Comparison of ENCODE assay signal across 8 cellular contexts in genomic region chr22:36325163-36326031, GRCh38.
A peak's percentile ranks its signal among the peaks of the same experiment; 100 is the strongest.
DNase-seq lines count a peak whose midpoint lies in the region; ATAC-seq and TF ChIP-seq lines count a peak whose summit lies in the region.

No MANE protein-coding gene starts in this region.

- intact Hi-C loops in CD8-positive, alpha-beta T cell (cut with DNase I, micrococcal nuclease): no loop called here

- peak in 1 of 7 experiments; percentile 19 for DNase-seq in CD8-positive, alpha-beta T cell
- DNase-seq in activated CD4-positive, alpha-beta memory T cell treated with anti-CD3 and anti-CD28 coated beads, Interleukin-2, amount 10 ng/mL, durations not matched to agents 7 days and 5 days: no peak
- DNase-seq in fibroblast of villous mesenchyme (ENCODE audit: low read depth): peak; percentile 76
- DNase-seq in retinal pigment epithelial cell (ENCODE audit: low read depth): peak; percentile 96
- DNase-seq in NCI-H524 treated with DMSO at 0.1 percent for 48 hours (lab: John Stamatoyannopoulos, UW): no peak
- no peak for DNase-seq in activated CD8-positive, alpha-beta memory T cell treated with anti-CD3 and anti-CD28 coated beads for 24 hours

- H3K36me3 Mint-ChIP-seq in CD8-positive, alpha-beta T cell: peaks cover 92% of the 10 kb centered on the region
- H3K36me3 Mint-ChIP-seq in activated CD4-positive, alpha-beta memory T cell treated with anti-CD3 and anti-CD28 coated beads, Interleukin-2, amount 10 ng/mL, durations not matched to agents 7 days and 5 days (ENCODE audit: low read depth): peaks cover 93% of the 10 kb centered on the region

- no peaks in the 10 kb centered on the region for H3K9me3 ChIP-seq in CD8-positive, alpha-beta T cell (ENCODE audit: low read length)

- no peak overlapping the region for H3K4me3 ChIP-seq in CD8-positive, alpha-beta T cell (ENCODE audit: low read depth, low read length)
- no peak overlapping the region for H3K4me3 ChIP-seq in fibroblast of villous mesenchyme (ENCODE audit: low read depth, low read length)
- H3K4me3 ChIP-seq in retinal pigment epithelial cell (ENCODE audit: low read length): no peak overlapping the region

- CTCF ChIA-PET in CD8-positive, alpha-beta T cell (lab: Charles Lee): interaction anchor here (0.7 to 8.3 kb wide), 9 partner anchors 17 to 161 kb away, joined by 3 to 57 read pairs (median 3); no protein-coding TSS in a partner anchor
- CTCF ChIA-PET in activated CD4-positive, alpha-beta memory T cell treated with anti-CD3 and anti-CD28 coated beads, Interleukin-2, amount 10 ng/mL, durations not matched to agents 7 days and 5 days (lab: Charles Lee): interaction anchor here (0.6 to 1.8 kb wide), 3 partner anchors 9 to 45 kb away, joined by 3 to 6 read pairs (median 3); no protein-coding TSS in a partner anchor

- H3K9me3 Mint-ChIP-seq in CD8-positive, alpha-beta T cell: no peaks in the 10 kb centered on the region
- no peaks in the 10 kb centered on the region for H3K9me3 Mint-ChIP-seq in activated CD4-positive, alpha-beta memory T cell treated with anti-CD3 and anti-CD28 coated beads, Interleukin-2, amount 10 ng/mL, durations not matched to agents 7 days and 5 days

- H3K4me1 ChIP-seq in CD8-positive, alpha-beta T cell (ENCODE audit: insufficient read depth, low read length): peaks cover 35% of the 10 kb centered on the region

- no peak for TF ChIP-seq CTCF in CD8-positive, alpha-beta T cell (IDR thresholded peaks at IDR 0.05)
- TF ChIP-seq CTCF in fibroblast of villous mesenchyme (IDR thresholded peaks at IDR 0.05; ENCODE audit: insufficient read depth, low read depth, low read length) (no peak), retinal pigment epithelial cell (conservative IDR thresholded peaks at IDR 0.05; ENCODE audit: low read depth, low read length) (no peak)

- H3K4me1 Mint-ChIP-seq in CD8-positive, alpha-beta T cell (ENCODE audit: low read depth): peaks cover 44% of the 10 kb centered on the region
- peaks cover 47% of the 10 kb centered on the region for H3K4me1 Mint-ChIP-seq in activated CD4-positive, alpha-beta memory T cell treated with anti-CD3 and anti-CD28 coated beads, Interleukin-2, amount 10 ng/mL, durations not matched to agents 7 days and 5 days

- no peaks in the 10 kb centered on the region for H3K27me3 Mint-ChIP-seq in CD8-positive, alpha-beta T cell (ENCODE audit: low read depth)
- H3K27me3 Mint-ChIP-seq in activated CD4-positive, alpha-beta memory T cell treated with anti-CD3 and anti-CD28 coated beads, Interleukin-2, amount 10 ng/mL, durations not matched to agents 7 days and 5 days: no peaks in the 10 kb centered on the region

- POLR2A ChIA-PET in CD8-positive, alpha-beta T cell (lab: Charles Lee): interaction anchor here (1.2 kb wide), 1 partner anchor 13 kb away, joined by 3 read pairs; no protein-coding TSS in a partner anchor
- POLR2A ChIA-PET in activated CD4-positive, alpha-beta memory T cell treated with anti-CD3 and anti-CD28 coated beads, Interleukin-2, amount 10 ng/mL, durations not matched to agents 7 days and 5 days (lab: Charles Lee): interaction anchor here (0.9 to 2.1 kb wide), 4 partner anchors 8 to 27 kb away, joined by 3 to 7 read pairs (median 3); no protein-coding TSS in a partner anchor

- H3K27me3 ChIP-seq in CD8-positive, alpha-beta T cell (ENCODE audit: insufficient read depth, low read length): no peaks in the 10 kb centered on the region

- peak overlapping the region; percentile 76 for H3K27ac Mint-ChIP-seq in CD8-positive, alpha-beta T cell
- peak overlapping the region; percentile 63 for H3K27ac Mint-ChIP-seq in activated CD4-positive, alpha-beta memory T cell treated with anti-CD3 and anti-CD28 coated beads, Interleukin-2, amount 10 ng/mL, durations not matched to agents 7 days and 5 days

- peaks cover 81% of the 10 kb centered on the region for H3K36me3 ChIP-seq in CD8-positive, alpha-beta T cell (ENCODE audit: insufficient read depth, low read length)

- ATAC-seq in CD8-positive, alpha-beta T cell: no peak
- no peak for ATAC-seq in GM21786 (IDR thresholded peaks at IDR 0.05; ENCODE audit: unreplicated experiment)
- no peak for ATAC-seq in GM18498 (IDR thresholded peaks at IDR 0.05; ENCODE audit: unreplicated experiment)

- H3K4me3 Mint-ChIP-seq in CD8-positive, alpha-beta T cell: no peak overlapping the region
- H3K4me3 Mint-ChIP-seq in activated CD4-positive, alpha-beta memory T cell treated with anti-CD3 and anti-CD28 coated beads, Interleukin-2, amount 10 ng/mL, durations not matched to agents 7 days and 5 days: no peak overlapping the region

- H3K27ac ChIP-seq in CD8-positive, alpha-beta T cell (ENCODE audit: low read depth, low read length): no peak overlapping the region

Comparison
In these comparisons a context has a peak if more than half of its experiments do, and no peak if none do; other contexts are left out.
1. DNase-seq: peak in fibroblast of villous mesenchyme (single experiment) and retinal pigment epithelial cell (single experiment); none in activated CD4-positive, alpha-beta memory T cell treated with anti-CD3 and anti-CD28 coated beads, Interleukin-2, amount 10 ng/mL, durations not matched to agents 7 days and 5 days (single experiment), NCI-H524 treated with DMSO at 0.1 percent for 48 hours (single experiment) and activated CD8-positive, alpha-beta memory T cell treated with anti-CD3 and anti-CD28 coated beads for 24 hours (single experiment).